In the genomic region with DNA sequence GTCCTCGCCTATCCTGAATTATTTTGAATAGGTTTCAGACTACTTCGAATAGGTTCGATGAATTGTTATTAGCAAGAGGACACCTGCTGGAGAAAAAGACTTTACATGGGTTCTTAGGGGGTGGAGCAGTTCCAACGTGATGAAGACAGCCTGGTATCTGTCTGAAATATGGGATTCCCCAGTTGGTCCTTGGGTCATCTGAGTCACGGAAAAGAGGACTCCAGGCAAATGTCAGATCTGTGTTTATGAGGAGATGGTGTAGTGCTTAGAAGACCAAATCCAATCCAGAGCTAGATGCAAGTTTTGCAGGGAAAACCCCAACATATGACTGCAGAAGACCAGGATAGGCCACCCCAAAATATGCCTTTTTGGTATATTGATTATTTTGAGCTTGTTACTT, we compare ENCODE assay signal across 29 cellular contexts.
"Had no signal": no experiment of that assay in that cellular context is flagged by ENCODE, and none has a peak within 500 bp of the region (broad histone marks: within the 10 kb centered on the region; RNA-seq: fewer than 3 reads in every experiment).

No MANE protein-coding gene starts in this region.

- H3K9ac ChIP-seq: parathyroid adenoma had no signal

- H3K4me1 Mint-ChIP-seq: naive B cell; neural crest cell; stimulated activated effector memory CD8-positive, alpha-beta T cell treated with anti-CD3 and anti-CD28 coated beads, Interleukin-12 subunit alpha, Interleukin-12 subunit beta, amount 100 ng/mL, for 72 hours had no signal

- H2AFZ ChIP-seq: parathyroid adenoma had no signal

- H3K27me3 Mint-ChIP-seq: naive B cell; progenitor cell of endocrine pancreas; stimulated activated naive B cell treated with anti-CD40 and anti-IgM and Interleukin-4, amounts not matched to agents 10 μg/mL and 1 μg/mL and 100 μg/mL, for 72 hours had no signal

- H3K9me3 Mint-ChIP-seq: naive B cell; natural killer cell treated with Interleukin-12 subunit alpha and Interleukin-12 subunit beta and Interleukin-15 and Interleukin-18, amount 100 ng/mL, for 72 hours; nephron progenitor cell; neural crest cell; stimulated activated effector memory CD8-positive, alpha-beta T cell treated with anti-CD3 and anti-CD28 coated beads, Interleukin-12 subunit alpha, Interleukin-12 subunit beta, amount 100 ng/mL, for 72 hours; stimulated activated naive B cell treated with anti-CD40 and anti-IgM and Interleukin-4, amounts not matched to agents 10 μg/mL and 1 μg/mL and 100 μg/mL, for 72 hours had no signal

- H3K27ac ChIP-seq: ovary, parathyroid adenoma, psoas muscle, right lobe of liver, sigmoid colon, stomach, thoracic aorta, thyroid gland, tibial nerve, upper lobe of left lung, uterus had no signal

- H3K27ac Mint-ChIP-seq: naive B cell; naive thymus-derived CD8-positive, alpha-beta T cell; natural killer cell treated with Interleukin-12 subunit alpha and Interleukin-12 subunit beta and Interleukin-15 and Interleukin-18, amount 100 ng/mL, for 72 hours; nephron progenitor cell; progenitor cell of endocrine pancreas; stimulated activated effector memory CD8-positive, alpha-beta T cell treated with anti-CD3 and anti-CD28 coated beads, Interleukin-12 subunit alpha, Interleukin-12 subunit beta, amount 100 ng/mL, for 72 hours; stimulated activated naive B cell treated with anti-CD40 and anti-IgM and Interleukin-4, amounts not matched to agents 10 μg/mL and 1 μg/mL and 100 μg/mL, for 72 hours had no signal

- H3K4me3 ChIP-seq: ovary, psoas muscle, right lobe of liver, sigmoid colon, stomach, thoracic aorta, thyroid gland, tibial nerve, upper lobe of left lung, uterus had no signal

- H3K27me3 ChIP-seq: ovary, right lobe of liver, sigmoid colon, stomach, thyroid gland, tibial nerve, upper lobe of left lung, uterus had no signal

- ATAC-seq: naive thymus-derived CD8-positive, alpha-beta T cell; natural killer cell treated with Interleukin-12 subunit alpha and Interleukin-12 subunit beta and Interleukin-15 and Interleukin-18, amount 100 ng/mL, for 72 hours; psoas muscle; right cardiac atrium; right lobe of liver; stimulated activated effector memory CD8-positive, alpha-beta T cell treated with anti-CD3 and anti-CD28 coated beads, Interleukin-12 subunit alpha, Interleukin-12 subunit beta, amount 100 ng/mL, for 72 hours; stimulated activated naive B cell treated with anti-CD40 and anti-IgM and Interleukin-4, amounts not matched to agents 10 μg/mL and 1 μg/mL and 100 μg/mL, for 72 hours had no signal

- H3K4me1 ChIP-seq: parathyroid adenoma, psoas muscle, right lobe of liver, sigmoid colon, thyroid gland, uterus had no signal

- H3K4me3 Mint-ChIP-seq: naive B cell; naive thymus-derived CD8-positive, alpha-beta T cell; natural killer cell treated with Interleukin-12 subunit alpha and Interleukin-12 subunit beta and Interleukin-15 and Interleukin-18, amount 100 ng/mL, for 72 hours; nephron progenitor cell; neural crest cell; stimulated activated effector memory CD8-positive, alpha-beta T cell treated with anti-CD3 and anti-CD28 coated beads, Interleukin-12 subunit alpha, Interleukin-12 subunit beta, amount 100 ng/mL, for 72 hours; stimulated activated naive B cell treated with anti-CD40 and anti-IgM and Interleukin-4, amounts not matched to agents 10 μg/mL and 1 μg/mL and 100 μg/mL, for 72 hours had no signal

- H3K36me3 ChIP-seq: ovary, right lobe of liver, sigmoid colon, stomach, thoracic aorta, thyroid gland, tibial nerve, upper lobe of left lung, uterus had no signal

- H3K9me3 ChIP-seq: ovary, psoas muscle, right lobe of liver, sigmoid colon, stomach, thoracic aorta, thyroid gland, tibial nerve, upper lobe of left lung, uterus had no signal

- H3K79me2 ChIP-seq: parathyroid adenoma had no signal

- H3K36me3 Mint-ChIP-seq: naive B cell; naive thymus-derived CD8-positive, alpha-beta T cell; natural killer cell treated with Interleukin-12 subunit alpha and Interleukin-12 subunit beta and Interleukin-15 and Interleukin-18, amount 100 ng/mL, for 72 hours; stimulated activated effector memory CD8-positive, alpha-beta T cell treated with anti-CD3 and anti-CD28 coated beads, Interleukin-12 subunit alpha, Interleukin-12 subunit beta, amount 100 ng/mL, for 72 hours; stimulated activated naive B cell treated with anti-CD40 and anti-IgM and Interleukin-4, amounts not matched to agents 10 μg/mL and 1 μg/mL and 100 μg/mL, for 72 hours had no signal

- DNase-seq: naive B cell; naive thymus-derived CD8-positive, alpha-beta T cell; nephron progenitor cell; occipital lobe; ovary; posterior cingulate gyrus; psoas muscle; right cardiac atrium; right lobe of liver; sigmoid colon; small intestine; stimulated activated CD4-positive, alpha-beta T cell treated with anti-CD3 and anti-CD28 coated beads, Interleukin-15, amount 100 ng/mL, for 24 hours; stimulated activated CD4-positive, alpha-beta T cell treated with anti-CD3 and anti-CD28 coated beads, Interleukin-2, amount 100 ng/mL, for 24 hours; stimulated activated CD4-positive, alpha-beta T cell treated with anti-CD3 and anti-CD28 coated beads, Interleukin-2, amount 100 ng/mL, for 48 hours; stimulated activated CD4-positive, alpha-beta T cell treated with anti-CD3 and anti-CD28 coated beads, Interleukin-4, amount 100 ng/mL, for 24 hours; stimulated activated naive B cell treated with anti-CD40 and anti-IgM and Interleukin-4, amounts not matched to agents 10 μg/mL and 1 μg/mL and 100 μg/mL, for 72 hours; stimulated activated naive CD4-positive, alpha-beta T cell treated with Interleukin-2 at 50 U/mL for 16 hours; stomach; thyroid gland; trophoblast cell; upper lobe of left lung; uterus had no signal
